27 cellular contexts compared by ENCODE assay signal in genomic region chr16:55666012-55666411, GRCh38. TPM values are rescaled to one million over a fixed set of nuclear protein-coding genes. Genes with fewer than 3 reads are reported as not detected.
"Had no signal": no experiment of that assay in that cellular context is flagged by ENCODE, and none has a peak within 500 bp of the region (broad histone marks: within the 10 kb centered on the region; RNA-seq: fewer than 3 reads in every experiment).

No MANE protein-coding gene starts in this region.

- H3K36me3 Mint-ChIP-seq: stimulated activated effector memory CD8-positive, alpha-beta T cell treated with anti-CD3 and anti-CD28 coated beads, Interleukin-12 subunit alpha, Interleukin-12 subunit beta, amount 100 ng/mL, for 72 hours; stimulated activated memory B cell treated with anti-CD40 and anti-IgM and Interleukin-4, amounts not matched to agents 10 μg/mL and 1 μg/mL and 100 μg/mL, for 72 hours; stimulated activated naive B cell treated with anti-CD40 and anti-IgM and Interleukin-4, amounts not matched to agents 10 μg/mL and 1 μg/mL and 100 μg/mL, for 72 hours had no signal

- H3K4me1 ChIP-seq: stomach, testis, thyroid gland, tibial artery, transverse colon, upper lobe of left lung, upper lobe of right lung, uterus had no signal

- H3K36me3 ChIP-seq: stomach, suprapubic skin, thoracic aorta, thyroid gland, tibial artery, tibial nerve, transverse colon, upper lobe of left lung, upper lobe of right lung, uterus, vagina had no signal

- H3K4me1 Mint-ChIP-seq: stimulated activated effector memory CD8-positive, alpha-beta T cell treated with anti-CD3 and anti-CD28 coated beads, Interleukin-12 subunit alpha, Interleukin-12 subunit beta, amount 100 ng/mL, for 72 hours; stimulated activated memory B cell treated with anti-CD40 and anti-IgM and Interleukin-4, amounts not matched to agents 10 μg/mL and 1 μg/mL and 100 μg/mL, for 72 hours; stimulated activated naive B cell treated with anti-CD40 and anti-IgM and Interleukin-4, amounts not matched to agents 10 μg/mL and 1 μg/mL and 100 μg/mL, for 72 hours; stimulated activated naive CD8-positive, alpha-beta T cell treated with anti-CD3 and anti-CD28 coated beads, Interleukin-15, amount 100 ng/mL, for 72 hours had no signal

- H3K27ac Mint-ChIP-seq: stimulated activated effector memory CD8-positive, alpha-beta T cell treated with anti-CD3 and anti-CD28 coated beads, Interleukin-12 subunit alpha, Interleukin-12 subunit beta, amount 100 ng/mL, for 72 hours; stimulated activated memory B cell treated with anti-CD40 and anti-IgM and Interleukin-4, amounts not matched to agents 10 μg/mL and 1 μg/mL and 100 μg/mL, for 72 hours; stimulated activated naive B cell treated with anti-CD40 and anti-IgM and Interleukin-4, amounts not matched to agents 10 μg/mL and 1 μg/mL and 100 μg/mL, for 72 hours; stimulated activated naive CD8-positive, alpha-beta T cell treated with anti-CD3 and anti-CD28 coated beads, Interleukin-15, Interleukin-2, amounts not matched to agents 100 ng/mL and 50 ng/mL, for 24 hours had no signal

- H3K4me3 Mint-ChIP-seq: stimulated activated effector memory CD8-positive, alpha-beta T cell treated with anti-CD3 and anti-CD28 coated beads, Interleukin-12 subunit alpha, Interleukin-12 subunit beta, amount 100 ng/mL, for 72 hours; stimulated activated memory B cell treated with anti-CD40 and anti-IgM and Interleukin-4, amounts not matched to agents 10 μg/mL and 1 μg/mL and 100 μg/mL, for 72 hours; stimulated activated naive B cell treated with anti-CD40 and anti-IgM and Interleukin-4, amounts not matched to agents 10 μg/mL and 1 μg/mL and 100 μg/mL, for 72 hours; stimulated activated naive CD8-positive, alpha-beta T cell treated with anti-CD3 and anti-CD28 coated beads, Interleukin-15, amount 100 ng/mL, for 72 hours; stimulated activated naive CD8-positive, alpha-beta T cell treated with anti-CD3 and anti-CD28 coated beads, Interleukin-15, Interleukin-2, amounts not matched to agents 100 ng/mL and 50 ng/mL, for 24 hours had no signal

- ATAC-seq: stimulated activated effector memory CD8-positive, alpha-beta T cell treated with anti-CD3 and anti-CD28 coated beads, Interleukin-12 subunit alpha, Interleukin-12 subunit beta, amount 100 ng/mL, for 72 hours; stimulated activated memory B cell treated with anti-CD40 and anti-IgM and Interleukin-4, amounts not matched to agents 10 μg/mL and 1 μg/mL and 100 μg/mL, for 72 hours; stimulated activated naive B cell treated with anti-CD40 and anti-IgM and Interleukin-4, amounts not matched to agents 10 μg/mL and 1 μg/mL and 100 μg/mL, for 72 hours; stimulated activated naive CD8-positive, alpha-beta T cell treated with anti-CD3 and anti-CD28 coated beads, Interleukin-15, amount 100 ng/mL, for 72 hours; stimulated activated naive CD8-positive, alpha-beta T cell treated with anti-CD3 and anti-CD28 coated beads, Interleukin-15, Interleukin-2, amounts not matched to agents 100 U/mL and 50 U/mL, for 24 hours; upper lobe of right lung had no signal

- H3K27ac ChIP-seq: stomach, suprapubic skin, testis, thoracic aorta, thyroid gland, tibial artery, tibial nerve, transverse colon, upper lobe of left lung, upper lobe of right lung, uterus, vagina had no signal

- H3K27me3 Mint-ChIP-seq: stimulated activated naive B cell treated with anti-CD40 and anti-IgM and Interleukin-4, amounts not matched to agents 10 μg/mL and 1 μg/mL and 100 μg/mL, for 72 hours; stimulated activated naive CD8-positive, alpha-beta T cell treated with anti-CD3 and anti-CD28 coated beads, Interleukin-15, amount 100 ng/mL, for 72 hours; stimulated activated naive CD8-positive, alpha-beta T cell treated with anti-CD3 and anti-CD28 coated beads, Interleukin-15, Interleukin-2, amounts not matched to agents 100 ng/mL and 50 ng/mL, for 24 hours had no signal

- H3K27me3 ChIP-seq: suprapubic skin, testis, thyroid gland, tibial nerve, transverse colon, upper lobe of left lung, uterus, vagina had no signal

- H3K4me3 ChIP-seq: stomach, suprapubic skin, testis, thoracic aorta, thyroid gland, tibial artery, tibial nerve, transverse colon, upper lobe of left lung, upper lobe of right lung, uterus, vagina had no signal

- DNase-seq: stimulated activated CD4-positive, alpha-beta T cell treated with anti-CD3 and anti-CD28 coated beads, Interleukin-2, amount 100 ng/mL, for 48 hours; stimulated activated CD4-positive, alpha-beta T cell treated with anti-CD3 and anti-CD28 coated beads, Interleukin-4, amount 100 ng/mL, for 1 hour; stimulated activated CD4-positive, alpha-beta T cell treated with anti-CD3 and anti-CD28 coated beads, Interleukin-4, amount 100 ng/mL, for 24 hours; stimulated activated CD4-positive, alpha-beta T cell treated with anti-CD3 and anti-CD28 coated beads, Interleukin-4, amount 100 ng/mL, for 4 hours; stimulated activated CD8-positive, alpha-beta memory T cell treated with anti-CD3 and anti-CD28 coated beads, Interleukin-4, amount 100 ng/mL, for 48 hours; stimulated activated naive B cell treated with anti-CD40 and anti-IgM and Interleukin-4, amounts not matched to agents 10 μg/mL and 1 μg/mL and 100 μg/mL, for 72 hours; stimulated activated naive CD4-positive, alpha-beta T cell; stimulated activated naive CD4-positive, alpha-beta T cell treated with Interleukin-2 at 50 U/mL for 16 hours; stimulated activated naive CD8-positive, alpha-beta T cell treated with anti-CD3 and anti-CD28 coated beads, Interleukin-15, amount 100 ng/mL, for 72 hours; stimulated activated naive CD8-positive, alpha-beta T cell treated with anti-CD3 and anti-CD28 coated beads, Interleukin-15, Interleukin-2, amounts not matched to agents 100 U/mL and 50 U/mL, for 24 hours; stomach; substantia nigra; testis; thyroid gland; tibial artery; transverse colon; trophoblast cell; upper lobe of left lung; upper lobe of right lung; uterus had no signal

- H3K9me3 Mint-ChIP-seq: stimulated activated naive CD8-positive, alpha-beta T cell treated with anti-CD3 and anti-CD28 coated beads, Interleukin-15, Interleukin-2, amounts not matched to agents 100 ng/mL and 50 ng/mL, for 24 hours had no signal

- H3K9me3 ChIP-seq: suprapubic skin, testis, thoracic aorta, thyroid gland, tibial artery, tibial nerve, transverse colon, upper lobe of left lung, upper lobe of right lung, uterus, vagina had no signal

RNA-seq across cellular contexts. Expression of gene SLC6A2, which starts 10.2 kb away (rescaled TPM):
- total RNA-seq: thyroid gland, upper lobe of right lung had no signal
